In genomic region chr6:12354499-12354898, GRCh38 we compare ENCODE assay signal across 11 cellular contexts.
A peak's percentile ranks its signal among the peaks of the same experiment; 100 is the strongest.
DNase-seq lines count a peak whose midpoint lies in the region; ATAC-seq and TF ChIP-seq lines count a peak whose summit lies in the region.
"Had no signal": no experiment of that assay in that cellular context is flagged by ENCODE, and none has a peak within 500 bp of the region (broad histone marks: within the 10 kb centered on the region; RNA-seq: fewer than 3 reads in every experiment).

No MANE protein-coding gene starts in this region.

- no peak overlapping the region for H3K4me3 Mint-ChIP-seq in activated naive CD8-positive, alpha-beta T cell treated with anti-CD3 and anti-CD28 coated beads for 36 hours
- H3K4me3 Mint-ChIP-seq: activated naive CD8-positive, alpha-beta T cell; nephron progenitor cell had no signal

- H3K9me3 Mint-ChIP-seq in activated naive CD8-positive, alpha-beta T cell treated with anti-CD3 and anti-CD28 coated beads for 36 hours = peaks cover 10% of the 10 kb centered on the region

- H3K4me1 ChIP-seq in BE2C = no peaks in the 10 kb centered on the region

- H3K27me3 ChIP-seq in BE2C = no peaks in the 10 kb centered on the region

- H3K27me3 Mint-ChIP-seq in activated naive CD8-positive, alpha-beta T cell treated with anti-CD3 and anti-CD28 coated beads for 36 hours = no peaks in the 10 kb centered on the region

- no peaks in the 10 kb centered on the region for H3K36me3 Mint-ChIP-seq in activated naive CD8-positive, alpha-beta T cell treated with anti-CD3 and anti-CD28 coated beads for 36 hours

- no peaks in the 10 kb centered on the region for H3K4me1 Mint-ChIP-seq in activated naive CD8-positive, alpha-beta T cell treated with anti-CD3 and anti-CD28 coated beads for 36 hours

- ATAC-seq in HG03108 (IDR thresholded peaks at IDR 0.05; ENCODE audit: unreplicated experiment) = peak; percentile 68
- ATAC-seq in HG02852 (IDR thresholded peaks at IDR 0.05; ENCODE audit: unreplicated experiment) = no peak

- no peak for TF ChIP-seq CTCF in BE2C (IDR thresholded peaks at IDR 0.05; ENCODE audit: low read depth, low read length)

- DNase-seq in EL (peak; percentile 20), epidermal melanocyte (ENCODE audit: insufficient read length, low spot score) (peak; percentile 34), myocyte (ENCODE audit: low read depth) (peak; percentile 63), BE2C (no peak)
- DNase-seq in activated naive CD4-positive, alpha-beta T cell treated with Interleukin-2 at 50 U/mL for 16 hours = no peak
- no peak for DNase-seq in activated naive CD8-positive, alpha-beta T cell treated with anti-CD3 and anti-CD28 coated beads for 36 hours
- DNase-seq: nephron progenitor cell had no signal

- no peak overlapping the region for H3K4me3 ChIP-seq in BE2C (ENCODE audit: low read depth, low read length)
- H3K4me3 ChIP-seq: SK-N-MC had no signal

- H3K36me3 ChIP-seq in BE2C = no peaks in the 10 kb centered on the region

- no peak overlapping the region for H3K27ac Mint-ChIP-seq in activated naive CD8-positive, alpha-beta T cell treated with anti-CD3 and anti-CD28 coated beads for 36 hours
- H3K27ac Mint-ChIP-seq: activated naive CD8-positive, alpha-beta T cell; nephron progenitor cell had no signal

- H3K9me3 ChIP-seq in BE2C = no peaks in the 10 kb centered on the region

Comparison
In these comparisons a context has a peak if more than half of its experiments do, and no peak if none do; other contexts are left out.
1. DNase-seq: peak in EL (single experiment), epidermal melanocyte (single experiment) and myocyte (single experiment); none in BE2C (single experiment), activated naive CD4-positive, alpha-beta T cell treated with Interleukin-2 at 50 U/mL for 16 hours (single experiment) and activated naive CD8-positive, alpha-beta T cell treated with anti-CD3 and anti-CD28 coated beads for 36 hours (single experiment).